1 cellular context compared by ENCODE assay signal in genomic region chr5:14156611-14157493, GRCh38.
TF ChIP-seq lines count a peak whose summit lies in the region.

No MANE protein-coding gene starts in this region.

TF ChIP-seq in HEK293, 187 proteins besides CTCF, POLR2A, EP300 and RAD21 (continued from another document and continues in another):
- peak; percentile 98 for TF ChIP-seq INSM2 (tag by site-specific recombination; IDR thresholded peaks at IDR 0.05)
- TF ChIP-seq ELK4 (IDR thresholded peaks at IDR 0.05; ENCODE audit: borderline replicate concordance, low read depth, low read length), result no peak
- TF ChIP-seq, protein P1, sequence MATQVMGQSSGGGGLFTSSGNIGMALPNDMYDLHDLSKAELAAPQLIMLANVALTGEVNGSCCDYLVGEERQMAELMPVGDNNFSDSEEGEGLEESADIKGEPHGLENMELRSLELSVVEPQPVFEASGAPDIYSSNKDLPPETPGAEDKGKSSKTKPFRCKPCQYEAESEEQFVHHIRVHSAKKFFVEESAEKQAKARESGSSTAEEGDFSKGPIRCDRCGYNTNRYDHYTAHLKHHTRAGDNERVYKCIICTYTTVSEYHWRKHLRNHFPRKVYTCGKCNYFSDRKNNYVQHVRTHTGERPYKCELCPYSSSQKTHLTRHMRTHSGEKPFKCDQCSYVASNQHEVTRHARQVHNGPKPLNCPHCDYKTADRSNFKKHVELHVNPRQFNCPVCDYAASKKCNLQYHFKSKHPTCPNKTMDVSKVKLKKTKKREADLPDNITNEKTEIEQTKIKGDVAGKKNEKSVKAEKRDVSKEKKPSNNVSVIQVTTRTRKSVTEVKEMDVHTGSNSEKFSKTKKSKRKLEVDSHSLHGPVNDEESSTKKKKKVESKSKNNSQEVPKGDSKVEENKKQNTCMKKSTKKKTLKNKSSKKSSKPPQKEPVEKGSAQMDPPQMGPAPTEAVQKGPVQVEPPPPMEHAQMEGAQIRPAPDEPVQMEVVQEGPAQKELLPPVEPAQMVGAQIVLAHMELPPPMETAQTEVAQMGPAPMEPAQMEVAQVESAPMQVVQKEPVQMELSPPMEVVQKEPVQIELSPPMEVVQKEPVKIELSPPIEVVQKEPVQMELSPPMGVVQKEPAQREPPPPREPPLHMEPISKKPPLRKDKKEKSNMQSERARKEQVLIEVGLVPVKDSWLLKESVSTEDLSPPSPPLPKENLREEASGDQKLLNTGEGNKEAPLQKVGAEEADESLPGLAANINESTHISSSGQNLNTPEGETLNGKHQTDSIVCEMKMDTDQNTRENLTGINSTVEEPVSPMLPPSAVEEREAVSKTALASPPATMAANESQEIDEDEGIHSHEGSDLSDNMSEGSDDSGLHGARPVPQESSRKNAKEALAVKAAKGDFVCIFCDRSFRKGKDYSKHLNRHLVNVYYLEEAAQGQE (tag by site-specific recombination; IDR thresholded peaks at IDR 0.05), result peak; percentile 66
- peak; percentile 99 for TF ChIP-seq ZNF639 (tag by site-specific recombination; IDR thresholded peaks at IDR 0.05)
- TF ChIP-seq ZNF585B (tag by site-specific recombination; IDR thresholded peaks at IDR 0.05), result no peak
- peak; percentile 2; the same call in 1 of the 2 replicates for TF ChIP-seq REPIN1 (tag by site-specific recombination; IDR thresholded peaks at IDR 0.05; ENCODE audit: low read depth)
- TF ChIP-seq ZNF223 (tag by site-specific recombination; IDR thresholded peaks at IDR 0.05), result no peak
- TF ChIP-seq, protein P2, sequence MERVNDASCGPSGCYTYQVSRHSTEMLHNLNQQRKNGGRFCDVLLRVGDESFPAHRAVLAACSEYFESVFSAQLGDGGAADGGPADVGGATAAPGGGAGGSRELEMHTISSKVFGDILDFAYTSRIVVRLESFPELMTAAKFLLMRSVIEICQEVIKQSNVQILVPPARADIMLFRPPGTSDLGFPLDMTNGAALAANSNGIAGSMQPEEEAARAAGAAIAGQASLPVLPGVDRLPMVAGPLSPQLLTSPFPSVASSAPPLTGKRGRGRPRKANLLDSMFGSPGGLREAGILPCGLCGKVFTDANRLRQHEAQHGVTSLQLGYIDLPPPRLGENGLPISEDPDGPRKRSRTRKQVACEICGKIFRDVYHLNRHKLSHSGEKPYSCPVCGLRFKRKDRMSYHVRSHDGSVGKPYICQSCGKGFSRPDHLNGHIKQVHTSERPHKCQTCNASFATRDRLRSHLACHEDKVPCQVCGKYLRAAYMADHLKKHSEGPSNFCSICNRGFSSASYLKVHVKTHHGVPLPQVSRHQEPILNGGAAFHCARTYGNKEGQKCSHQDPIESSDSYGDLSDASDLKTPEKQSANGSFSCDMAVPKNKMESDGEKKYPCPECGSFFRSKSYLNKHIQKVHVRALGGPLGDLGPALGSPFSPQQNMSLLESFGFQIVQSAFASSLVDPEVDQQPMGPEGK (tag by site-specific recombination; IDR thresholded peaks at IDR 0.05), result peak; percentile 93
- TF ChIP-seq ZNF785 (tag by site-specific recombination; IDR thresholded peaks at IDR 0.05), result no peak
- peak; percentile 78 for TF ChIP-seq ZNF596 (tag by site-specific recombination; IDR thresholded peaks at IDR 0.05)
- TF ChIP-seq MZF1 (tag by site-specific recombination; IDR thresholded peaks at IDR 0.05; ENCODE audit: borderline replicate concordance), result peak; percentile 95
- peak; percentile 100 for TF ChIP-seq BCL11A (tag by site-specific recombination; IDR thresholded peaks at IDR 0.05; ENCODE audit: low read depth)
- TF ChIP-seq ZNF23 (tag by site-specific recombination; IDR thresholded peaks at IDR 0.05; ENCODE audit: borderline replicate concordance), result no peak
- TF ChIP-seq GLIS2 (tag by site-specific recombination; IDR thresholded peaks at IDR 0.05), result peak; percentile 85
- TF ChIP-seq, protein P3, sequence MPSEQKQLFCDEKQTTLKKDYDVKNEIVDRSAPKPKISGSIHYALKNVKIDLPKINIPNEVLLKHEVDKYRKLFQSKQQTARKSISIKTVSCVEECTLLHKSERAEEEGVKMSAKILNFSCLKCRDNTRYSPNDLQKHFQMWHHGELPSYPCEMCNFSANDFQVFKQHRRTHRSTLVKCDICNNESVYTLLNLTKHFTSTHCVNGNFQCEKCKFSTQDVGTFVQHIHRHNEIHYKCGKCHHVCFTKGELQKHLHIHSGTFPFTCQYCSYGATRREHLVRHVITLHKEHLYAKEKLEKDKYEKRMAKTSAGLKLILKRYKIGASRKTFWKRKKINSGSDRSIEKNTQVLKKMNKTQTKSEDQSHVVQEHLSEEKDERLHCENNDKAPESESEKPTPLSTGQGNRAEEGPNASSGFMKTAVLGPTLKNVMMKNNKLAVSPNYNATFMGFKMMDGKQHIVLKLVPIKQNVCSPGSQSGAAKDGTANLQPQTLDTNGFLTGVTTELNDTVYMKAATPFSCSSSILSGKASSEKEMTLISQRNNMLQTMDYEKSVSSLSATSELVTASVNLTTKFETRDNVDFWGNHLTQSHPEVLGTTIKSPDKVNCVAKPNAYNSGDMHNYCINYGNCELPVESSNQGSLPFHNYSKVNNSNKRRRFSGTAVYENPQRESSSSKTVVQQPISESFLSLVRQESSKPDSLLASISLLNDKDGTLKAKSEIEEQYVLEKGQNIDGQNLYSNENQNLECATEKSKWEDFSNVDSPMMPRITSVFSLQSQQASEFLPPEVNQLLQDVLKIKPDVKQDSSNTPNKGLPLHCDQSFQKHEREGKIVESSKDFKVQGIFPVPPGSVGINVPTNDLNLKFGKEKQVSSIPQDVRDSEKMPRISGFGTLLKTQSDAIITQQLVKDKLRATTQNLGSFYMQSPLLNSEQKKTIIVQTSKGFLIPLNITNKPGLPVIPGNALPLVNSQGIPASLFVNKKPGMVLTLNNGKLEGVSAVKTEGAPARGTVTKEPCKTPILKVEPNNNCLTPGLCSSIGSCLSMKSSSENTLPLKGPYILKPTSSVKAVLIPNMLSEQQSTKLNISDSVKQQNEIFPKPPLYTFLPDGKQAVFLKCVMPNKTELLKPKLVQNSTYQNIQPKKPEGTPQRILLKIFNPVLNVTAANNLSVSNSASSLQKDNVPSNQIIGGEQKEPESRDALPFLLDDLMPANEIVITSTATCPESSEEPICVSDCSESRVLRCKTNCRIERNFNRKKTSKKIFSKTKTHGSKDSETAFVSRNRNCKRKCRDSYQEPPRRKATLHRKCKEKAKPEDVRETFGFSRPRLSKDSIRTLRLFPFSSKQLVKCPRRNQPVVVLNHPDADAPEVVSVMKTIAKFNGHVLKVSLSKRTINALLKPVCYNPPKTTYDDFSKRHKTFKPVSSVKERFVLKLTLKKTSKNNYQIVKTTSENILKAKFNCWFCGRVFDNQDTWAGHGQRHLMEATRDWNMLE (tag by site-specific recombination; conservative IDR thresholded peaks at IDR 0.05; ENCODE audit: low read depth), result peak; percentile 33; the same call in 1 of the 2 replicates
- TF ChIP-seq MYNN (tag by site-specific recombination; IDR thresholded peaks at IDR 0.05; ENCODE audit: borderline replicate concordance), result peak; percentile 47; the same call in 1 of the 2 replicates
- TF ChIP-seq, protein P4, sequence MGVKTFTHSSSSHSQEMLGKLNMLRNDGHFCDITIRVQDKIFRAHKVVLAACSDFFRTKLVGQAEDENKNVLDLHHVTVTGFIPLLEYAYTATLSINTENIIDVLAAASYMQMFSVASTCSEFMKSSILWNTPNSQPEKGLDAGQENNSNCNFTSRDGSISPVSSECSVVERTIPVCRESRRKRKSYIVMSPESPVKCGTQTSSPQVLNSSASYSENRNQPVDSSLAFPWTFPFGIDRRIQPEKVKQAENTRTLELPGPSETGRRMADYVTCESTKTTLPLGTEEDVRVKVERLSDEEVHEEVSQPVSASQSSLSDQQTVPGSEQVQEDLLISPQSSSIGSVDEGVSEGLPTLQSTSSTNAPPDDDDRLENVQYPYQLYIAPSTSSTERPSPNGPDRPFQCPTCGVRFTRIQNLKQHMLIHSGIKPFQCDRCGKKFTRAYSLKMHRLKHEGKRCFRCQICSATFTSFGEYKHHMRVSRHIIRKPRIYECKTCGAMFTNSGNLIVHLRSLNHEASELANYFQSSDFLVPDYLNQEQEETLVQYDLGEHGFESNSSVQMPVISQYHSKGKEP (tag by site-specific recombination; IDR thresholded peaks at IDR 0.05), result peak; percentile 93
- TF ChIP-seq ZNF366 (tag by site-specific recombination; conservative IDR thresholded peaks at IDR 0.05), result peak; percentile 98
- peak; percentile 48 for TF ChIP-seq SP2 (tag by site-specific recombination; IDR thresholded peaks at IDR 0.05)
- peak; percentile 90 for TF ChIP-seq ZNF664 (tag by site-specific recombination; IDR thresholded peaks at IDR 0.05)
- peak; percentile 73 for TF ChIP-seq ZBTB20 (tag by site-specific recombination; IDR thresholded peaks at IDR 0.05)
- TF ChIP-seq SETDB1 (IDR thresholded peaks at IDR 0.05; ENCODE audit: insufficient read length, low read length), result no peak
- peak; percentile 90 for TF ChIP-seq ZNF558 (tag by site-specific recombination; IDR thresholded peaks at IDR 0.05)
- TF ChIP-seq, protein P5, sequence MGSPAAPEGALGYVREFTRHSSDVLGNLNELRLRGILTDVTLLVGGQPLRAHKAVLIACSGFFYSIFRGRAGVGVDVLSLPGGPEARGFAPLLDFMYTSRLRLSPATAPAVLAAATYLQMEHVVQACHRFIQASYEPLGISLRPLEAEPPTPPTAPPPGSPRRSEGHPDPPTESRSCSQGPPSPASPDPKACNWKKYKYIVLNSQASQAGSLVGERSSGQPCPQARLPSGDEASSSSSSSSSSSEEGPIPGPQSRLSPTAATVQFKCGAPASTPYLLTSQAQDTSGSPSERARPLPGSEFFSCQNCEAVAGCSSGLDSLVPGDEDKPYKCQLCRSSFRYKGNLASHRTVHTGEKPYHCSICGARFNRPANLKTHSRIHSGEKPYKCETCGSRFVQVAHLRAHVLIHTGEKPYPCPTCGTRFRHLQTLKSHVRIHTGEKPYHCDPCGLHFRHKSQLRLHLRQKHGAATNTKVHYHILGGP (tag by site-specific recombination; IDR thresholded peaks at IDR 0.05), result peak; percentile 33; the same call in 1 of the 2 replicates
- TF ChIP-seq KLF7 (tag by site-specific recombination; IDR thresholded peaks at IDR 0.05; ENCODE audit: borderline replicate concordance), result no peak
- TF ChIP-seq EGR2 (tag by site-specific recombination; IDR thresholded peaks at IDR 0.05; ENCODE audit: low read depth), result peak; percentile 91
- peak; percentile 90 for TF ChIP-seq SCRT1 (tag by site-specific recombination; IDR thresholded peaks at IDR 0.05; ENCODE audit: borderline replicate concordance)
- TF ChIP-seq ZNF580 (tag by site-specific recombination; IDR thresholded peaks at IDR 0.05), result peak; percentile 90; the same call in 1 of the 2 replicates
- peak; percentile 63; the same call in 1 of the 2 replicates for TF ChIP-seq KLF9 (tag by site-specific recombination; IDR thresholded peaks at IDR 0.05; ENCODE audit: low read depth)
- TF ChIP-seq KLF10 (tag by site-specific recombination; IDR thresholded peaks at IDR 0.05), result peak; percentile 95
- peak; percentile 99 for TF ChIP-seq ZEB2 (tag by site-specific recombination; IDR thresholded peaks at IDR 0.05)
- TF ChIP-seq ZNF239 (tag by site-specific recombination; IDR thresholded peaks at IDR 0.05), result no peak
- TF ChIP-seq ZBTB48 (tag by site-specific recombination; IDR thresholded peaks at IDR 0.05), result peak; percentile 12; the same call in 1 of the 2 replicates
- TF ChIP-seq ZNF138 (tag by site-specific recombination; IDR thresholded peaks at IDR 0.05; ENCODE audit: borderline replicate concordance), result no peak
- peak; percentile 88; the same call in 1 of the 2 replicates for TF ChIP-seq HOXC10 (CRISPR knock-in tag; IDR thresholded peaks at IDR 0.05)
- peak; percentile 90 for TF ChIP-seq ZFHX2 (tag by site-specific recombination; conservative IDR thresholded peaks at IDR 0.05)
- peak; percentile 95 for TF ChIP-seq ATF2 (tag by site-specific recombination; IDR thresholded peaks at IDR 0.05; ENCODE audit: low read depth)
- TF ChIP-seq ZNF132 (tag by site-specific recombination; IDR thresholded peaks at IDR 0.05; ENCODE audit: borderline replicate concordance), result no peak
